ENCODE assay signal across 7 cellular contexts in the genomic region with DNA sequence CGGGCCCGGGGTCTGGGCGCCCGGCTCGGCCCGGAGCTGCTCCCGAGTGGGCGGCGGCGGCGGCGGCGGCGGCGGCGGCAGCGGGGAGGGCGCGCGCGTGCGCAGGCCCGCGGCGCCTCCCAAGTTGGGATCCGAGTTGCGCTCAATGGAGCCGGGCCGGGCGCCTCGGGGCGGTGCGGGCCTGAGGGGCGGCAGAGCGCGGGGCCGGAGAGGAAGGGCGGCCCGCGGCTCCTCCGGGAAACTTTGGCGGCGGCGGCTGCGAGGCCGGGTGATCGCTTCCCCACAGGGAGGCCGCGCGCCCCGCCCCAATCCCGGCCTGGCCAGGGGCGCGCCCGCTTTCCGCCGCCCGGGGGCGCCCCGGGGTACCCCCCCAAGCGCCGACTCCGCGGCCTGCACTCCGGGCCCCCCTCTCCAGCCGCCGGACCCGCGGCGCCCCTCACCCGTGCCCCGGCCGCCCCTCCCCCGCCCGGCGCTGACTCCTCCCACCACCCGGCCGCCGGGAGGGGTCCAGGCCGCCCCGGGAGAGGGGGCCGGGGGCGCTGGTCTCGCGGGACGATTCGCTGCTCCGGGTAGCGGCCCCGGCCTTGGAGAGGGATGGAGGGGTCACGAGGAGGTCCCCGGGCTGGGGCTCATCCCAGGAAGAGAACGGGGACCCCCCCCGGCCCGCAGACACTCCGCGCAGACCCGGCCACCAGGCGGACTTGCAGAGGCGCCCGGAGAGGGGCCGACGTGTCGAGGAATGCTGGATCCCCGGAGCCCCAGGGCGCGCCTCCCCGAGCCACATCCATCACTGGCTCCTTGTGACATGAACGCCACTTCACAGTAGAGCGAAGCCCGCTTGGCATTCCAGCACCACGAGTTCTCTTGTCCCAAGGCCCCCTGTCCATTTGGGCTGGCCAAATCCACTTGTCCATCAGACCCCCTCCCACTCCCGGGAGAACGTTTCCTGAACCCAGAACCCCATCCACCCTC. TPM values are rescaled to one million over a fixed set of nuclear protein-coding genes. Genes with fewer than 3 reads are reported as not detected.
DNase-seq lines count a peak whose midpoint lies in the region; ATAC-seq, FAIRE-seq and TF ChIP-seq lines count a peak whose summit lies in the region.

A gene with protein sequence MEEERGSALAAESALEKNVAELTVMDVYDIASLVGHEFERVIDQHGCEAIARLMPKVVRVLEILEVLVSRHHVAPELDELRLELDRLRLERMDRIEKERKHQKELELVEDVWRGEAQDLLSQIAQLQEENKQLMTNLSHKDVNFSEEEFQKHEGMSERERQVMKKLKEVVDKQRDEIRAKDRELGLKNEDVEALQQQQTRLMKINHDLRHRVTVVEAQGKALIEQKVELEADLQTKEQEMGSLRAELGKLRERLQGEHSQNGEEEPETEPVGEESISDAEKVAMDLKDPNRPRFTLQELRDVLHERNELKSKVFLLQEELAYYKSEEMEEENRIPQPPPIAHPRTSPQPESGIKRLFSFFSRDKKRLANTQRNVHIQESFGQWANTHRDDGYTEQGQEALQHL (minus strand): TSS at position 48 of the 972 bp plus-strand sequence. CDS start 237 bp downstream, outside the sequence.

- peak within 1 kb of the TSS; percentile 95 for H3K4me2 ChIP-seq in astrocyte (ENCODE audit: low read length)

- FAIRE-seq in astrocyte (lab: Jason Lieb, UNC) = no peak

- H3K9me3 ChIP-seq in astrocyte (ENCODE audit: insufficient read depth, low read depth, low read length) (no peaks in the 10 kb centered on the region), right cardiac atrium (ENCODE audit: control insufficient read depth, low read length) (no peaks in the 10 kb centered on the region)

- TF ChIP-seq CTCF in GM13976 (IDR thresholded peaks at IDR 0.05; ENCODE audit: borderline replicate concordance, control extremely low read depth, extremely low read depth, insufficient read depth, missing control alignments) = peak; percentile 50
- no peak for TF ChIP-seq CTCF in astrocyte (IDR thresholded peaks at IDR 0.05; ENCODE audit: insufficient read depth, low read depth, low read length)
- TF ChIP-seq CTCF in progenitor cell of endocrine pancreas (IDR thresholded peaks at IDR 0.05; ENCODE audit: unreplicated experiment) = peak; percentile 62

- no peaks in the 10 kb centered on the region for H3K9me3 Mint-ChIP-seq in T-cell
- no peaks in the 10 kb centered on the region for H3K9me3 Mint-ChIP-seq in astrocyte (ENCODE audit: unreplicated experiment)
- no peaks in the 10 kb centered on the region for H3K9me3 Mint-ChIP-seq in progenitor cell of endocrine pancreas (ENCODE audit: low read depth)

- DNase-seq in GM13976 (ENCODE audit: low spot score) (peak; percentile 85), T-cell (peak in 33 of 34 experiments; percentile 5 to 57 (median 24)), astrocyte (ENCODE audit: low read depth) (peak; percentile 27), right cardiac atrium (peak; percentile 64 to 88 (median 83)), progenitor cell of endocrine pancreas (ENCODE audit: low spot score, unreplicated experiment) (peak; percentile 67)

- WGBS in right cardiac atrium = under 1% methylated on average over 100 of the region's 114 CpGs

- H4K20me1 ChIP-seq in astrocyte (ENCODE audit: insufficient read depth, low read length) = peaks cover 31% of the 10 kb centered on the region

- CTCF ChIA-PET in T-cell (lab: Charles Lee) = no interaction called here

- H3K27me3 ChIP-seq in astrocyte (ENCODE audit: insufficient read depth, low read length) (no peaks in the 10 kb centered on the region), right cardiac atrium (ENCODE audit: control insufficient read depth, insufficient read depth) (no peaks in the 10 kb centered on the region)

- H3K79me2 ChIP-seq in astrocyte (ENCODE audit: insufficient read depth, low read length) = peaks cover 36% of the 10 kb centered on the region

- H3K27ac Mint-ChIP-seq in T-cell (peak within 1 kb of the TSS; percentile 66 to 77), astrocyte (ENCODE audit: unreplicated experiment) (peak within 1 kb of the TSS; percentile 87), progenitor cell of endocrine pancreas (peak within 1 kb of the TSS; percentile 93)

- H3K4me1 Mint-ChIP-seq in T-cell = peaks cover 20 to 24% (median 22%) of the 10 kb centered on the region in 3 donors
- H3K4me1 Mint-ChIP-seq in astrocyte (ENCODE audit: low read depth, unreplicated experiment) = peaks cover 11% of the 10 kb centered on the region
- peaks cover 8% of the 10 kb centered on the region for H3K4me1 Mint-ChIP-seq in progenitor cell of endocrine pancreas (ENCODE audit: low read depth)

- peaks cover under 1% of the 10 kb centered on the region for H3K36me3 Mint-ChIP-seq in T-cell
- peaks cover 1% of the 10 kb centered on the region for H3K36me3 Mint-ChIP-seq in astrocyte (ENCODE audit: low read depth, unreplicated experiment)
- peaks cover 6% of the 10 kb centered on the region for H3K36me3 Mint-ChIP-seq in progenitor cell of endocrine pancreas (ENCODE audit: insufficient read depth)

- H3K27me3 Mint-ChIP-seq in T-cell = no peaks in the 10 kb centered on the region
- H3K27me3 Mint-ChIP-seq in astrocyte (ENCODE audit: low read depth, unreplicated experiment) = no peaks in the 10 kb centered on the region
- no peaks in the 10 kb centered on the region for H3K27me3 Mint-ChIP-seq in progenitor cell of endocrine pancreas

- H3K4me3 Mint-ChIP-seq in T-cell = peak within 1 kb of the TSS; percentile 81 to 87 (median 82)
- H3K4me3 Mint-ChIP-seq in astrocyte (ENCODE audit: unreplicated experiment) = peak within 1 kb of the TSS; percentile 92
- peak within 1 kb of the TSS; percentile 86 for H3K4me3 Mint-ChIP-seq in progenitor cell of endocrine pancreas (ENCODE audit: low read depth)

- in situ Hi-C loops in GM13976 (cut with MboI; ENCODE audit: low sequenced_read_pairs, unreplicated experiment) = no loop called here

- intact Hi-C loops in right cardiac atrium (cut with DNase I) = no loop called here

- peak within 1 kb of the TSS; percentile 96 for H2AFZ ChIP-seq in astrocyte (ENCODE audit: low read depth, low read length)

- no peaks in the 10 kb centered on the region for H3K36me3 ChIP-seq in astrocyte (ENCODE audit: insufficient read depth, low read length)

- H3K4me1 ChIP-seq in astrocyte (ENCODE audit: insufficient read depth, low read length) (peaks cover 19% of the 10 kb centered on the region), right cardiac atrium (ENCODE audit: control insufficient read depth, insufficient read depth, low read length) (peaks cover 6% of the 10 kb centered on the region)

- H3K9ac ChIP-seq in astrocyte (ENCODE audit: low read length) = peak within 1 kb of the TSS; percentile 81

- ATAC-seq in HG03521 (IDR thresholded peaks at IDR 0.05; ENCODE audit: unreplicated experiment) (peak; percentile 47), T-cell (replicated peaks in 1 of 4) (peak; percentile 77 to 82 (median 78)), right cardiac atrium (peak; percentile 71 to 76), HG03196 (IDR thresholded peaks at IDR 0.05; ENCODE audit: unreplicated experiment) (no peak)

- H3K27ac ChIP-seq in astrocyte (ENCODE audit: low read depth, low read length) = peak within 1 kb of the TSS; percentile 63
- H3K27ac ChIP-seq in right cardiac atrium (ENCODE audit: low read length) = peak within 1 kb of the TSS; percentile 95

- POLR2A ChIA-PET in T-cell (lab: Charles Lee) = interaction anchor here in 1 of 2 donors (0.5 kb wide), 1 partner anchor 113 kb away, joined by 6 read pairs; no protein-coding TSS in a partner anchor

- H3K4me3 ChIP-seq in astrocyte (ENCODE audit: insufficient read depth, low read depth, low read length) (peak within 1 kb of the TSS; percentile 80), right cardiac atrium (ENCODE audit: low read length) (peak within 1 kb of the TSS; percentile 83)

RNA-seq across cellular contexts. Expression of the gene that starts here (rescaled TPM):
- total RNA-seq in T-cell (1 to 10 TPM; 2.8 to 8.9 (median 6.1) TPM), astrocyte (23.0 and 23.1 TPM in 2 replicates), right cardiac atrium (100 to 1,000 TPM; 118 to 146 (median 133) TPM), progenitor cell of endocrine pancreas (25.4 and 26.2 TPM in 2 replicates)
- 127 TPM for polyA plus RNA-seq in right cardiac atrium

Comparison
In these comparisons a context has a peak if more than half of its experiments do, and no peak if none do; other contexts are left out.
1. DNase-seq: peak in every context shown above with its lines; median percentile 85 in GM13976; 83 in right cardiac atrium; 67 in progenitor cell of endocrine pancreas; 27 in astrocyte; 24 in T-cell.